Comparison of ENCODE assay signal across 1 cellular context in genomic region chr17:68600123-68600880, GRCh38.
A peak's percentile ranks its signal among the peaks of the same experiment; 100 is the strongest.
TF ChIP-seq lines count a peak whose summit lies in the region.

No MANE protein-coding gene starts in this region.

TF ChIP-seq in HepG2, 621 proteins besides CTCF, POLR2A, EP300 and RAD21 (continued from another document and continues in another):
- peak; percentile 20; the same call in 1 of the 2 replicates for TF ChIP-seq SNAPC4 (CRISPR knock-in tag; IDR thresholded peaks at IDR 0.05)
- TF ChIP-seq ZNF10 (CRISPR knock-in tag; IDR thresholded peaks at IDR 0.05; ENCODE audit: borderline replicate concordance, low read depth) = no peak
- 0 out of 2 replicates have a peak, but pooled peaks have one; percentile 38 for TF ChIP-seq ZNF256 (CRISPR knock-in tag; conservative IDR thresholded peaks at IDR 0.05)
- no peak for TF ChIP-seq ZNF296 (CRISPR knock-in tag; conservative IDR thresholded peaks at IDR 0.05)
- no peak; the same call in 1 of the 2 replicates for TF ChIP-seq CREB3 (CRISPR knock-in tag; IDR thresholded peaks at IDR 0.05)
- peak; percentile 75 for TF ChIP-seq ZNF770 (CRISPR knock-in tag; IDR thresholded peaks at IDR 0.05)
- peak; percentile 86 for TF ChIP-seq ATF7-NPFF (CRISPR knock-in tag; IDR thresholded peaks at IDR 0.05; ENCODE audit: low read depth)
- TF ChIP-seq KDM1A (CRISPR knock-in tag; IDR thresholded peaks at IDR 0.05) = no peak
- TF ChIP-seq CBFB (CRISPR knock-in tag; IDR thresholded peaks at IDR 0.05) = peak; percentile 71
- TF ChIP-seq ZUFSP (CRISPR knock-in tag; IDR thresholded peaks at IDR 0.05; ENCODE audit: borderline replicate concordance) = no peak
- no peak; the same call in 1 of the 2 replicates for TF ChIP-seq PHF20 (CRISPR knock-in tag; IDR thresholded peaks at IDR 0.05)
- TF ChIP-seq ZNF343 (CRISPR knock-in tag; IDR thresholded peaks at IDR 0.05) = peak; percentile 67; the same call in 1 of the 2 replicates
- TF ChIP-seq ZNF605 (CRISPR knock-in tag; IDR thresholded peaks at IDR 0.05) = peak; percentile 24; the same call in 1 of the 2 replicates
- peak; percentile 62; the same call in 1 of the 2 replicates for TF ChIP-seq ZNF205 (CRISPR knock-in tag; IDR thresholded peaks at IDR 0.05)
- no peak for TF ChIP-seq ATRX (CRISPR knock-in tag; IDR thresholded peaks at IDR 0.05; ENCODE audit: borderline replicate concordance)
- no peak for TF ChIP-seq ZNF207 (IDR thresholded peaks at IDR 0.05; ENCODE audit: borderline replicate concordance)
- 0 out of 2 replicates have a peak, but pooled peaks have one; percentile 39 for TF ChIP-seq ZBTB2 (CRISPR knock-in tag; IDR thresholded peaks at IDR 0.05; ENCODE audit: low read depth)
- TF ChIP-seq TRAFD1 (CRISPR knock-in tag; IDR thresholded peaks at IDR 0.05; ENCODE audit: borderline replicate concordance) = no peak
- peak; percentile 68; the same call in 1 of the 2 replicates for TF ChIP-seq ISL2 (CRISPR knock-in tag; IDR thresholded peaks at IDR 0.05)
- no peak for TF ChIP-seq FOXK1 (CRISPR knock-in tag; IDR thresholded peaks at IDR 0.05; ENCODE audit: borderline replicate concordance, low read depth)
- no peak for TF ChIP-seq RERE (CRISPR knock-in tag; IDR thresholded peaks at IDR 0.05; ENCODE audit: low read depth)
- TF ChIP-seq HIC2 (CRISPR knock-in tag; IDR thresholded peaks at IDR 0.05; ENCODE audit: low read depth) = peak; percentile 75; the same call in 1 of the 2 replicates
- no peak for TF ChIP-seq ZBTB43 (CRISPR knock-in tag; conservative IDR thresholded peaks at IDR 0.05)
- TF ChIP-seq CBX1 (IDR thresholded peaks at IDR 0.05; ENCODE audit: low read depth) = no peak
- no peak for TF ChIP-seq FOXA3 (CRISPR knock-in tag; IDR thresholded peaks at IDR 0.05)
- no peak for TF ChIP-seq DMAP1 (CRISPR knock-in tag; IDR thresholded peaks at IDR 0.05)
- TF ChIP-seq GLMP (CRISPR knock-in tag; IDR thresholded peaks at IDR 0.05; ENCODE audit: borderline replicate concordance) = no peak
